10 cellular contexts compared by ENCODE assay signal in the genomic region with DNA sequence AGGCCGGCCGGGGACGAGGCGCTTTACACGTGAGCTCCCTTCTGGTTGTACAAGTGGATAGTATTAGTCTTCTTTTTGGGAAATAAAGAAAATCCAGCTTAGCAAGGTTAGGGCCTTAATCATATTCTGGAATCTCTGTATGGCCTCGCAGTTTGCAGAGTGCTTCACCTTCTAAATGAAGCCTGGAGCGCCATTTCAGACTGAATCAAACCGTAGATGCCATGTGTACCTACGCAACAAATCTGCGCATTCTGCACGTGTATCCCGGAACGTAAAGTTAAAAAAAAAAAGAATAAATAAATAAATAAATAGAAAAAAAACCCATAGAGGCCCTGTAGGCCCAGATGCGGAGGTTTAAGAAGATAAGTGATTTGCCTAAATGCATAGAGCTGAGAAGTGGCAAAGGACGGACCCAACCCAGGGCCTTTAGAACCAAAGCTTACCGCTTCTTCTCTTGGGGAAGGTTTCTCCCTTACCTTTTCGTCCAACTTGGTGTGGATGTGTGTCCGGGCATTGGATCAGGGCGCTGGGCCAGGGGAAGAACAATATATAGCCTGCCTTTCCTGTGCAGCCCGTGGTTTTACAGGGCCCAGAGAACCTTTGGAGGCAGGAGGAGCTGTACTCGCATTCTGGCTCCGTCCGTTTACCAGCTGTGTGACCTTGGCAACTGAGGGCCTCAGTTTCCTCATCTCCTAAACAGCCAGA. TPM values are rescaled to one million over a fixed set of nuclear protein-coding genes. Genes with fewer than 3 reads are reported as not detected.
DNase-seq lines count a peak whose midpoint lies in the region; ATAC-seq and TF ChIP-seq lines count a peak whose summit lies in the region.
"Had no signal": no experiment of that assay in that cellular context is flagged by ENCODE, and none has a peak within 500 bp of the region (broad histone marks: within the 10 kb centered on the region; RNA-seq: fewer than 3 reads in every experiment).

No MANE protein-coding gene starts in this region.

- CTCF ChIA-PET in RWPE1 (lab: Yijun Ruan, JAX): interaction anchor here (0.6 to 1.2 kb wide), 8 partner anchors 22 to 739 kb away, joined by 3 to 9 read pairs (median 3); no protein-coding TSS in a partner anchor
- CTCF ChIA-PET in CD8-positive, alpha-beta T cell (lab: Charles Lee): no interaction called here

- intact Hi-C loops in CD14-positive monocyte (cut with micrococcal nuclease) (no loop called here), mucosa of descending colon (cut with DNase I, micrococcal nuclease) (no loop called here)
- intact Hi-C loops in CD8-positive, alpha-beta T cell (cut with DNase I, micrococcal nuclease): no loop called here

- no peaks in the 10 kb centered on the region for H3K79me2 ChIP-seq in parathyroid adenoma

- H3K4me1 ChIP-seq in parathyroid adenoma (no peaks in the 10 kb centered on the region), mucosa of descending colon (ENCODE audit: low read depth) (peaks cover 12% of the 10 kb centered on the region)
- no peaks in the 10 kb centered on the region for H3K4me1 ChIP-seq in CD8-positive, alpha-beta T cell (ENCODE audit: insufficient read depth, low read length)

- ATAC-seq in CD8-positive, alpha-beta T cell: no peak
- ATAC-seq in mucosa of descending colon: no peak

- no peak overlapping the region for H3K27ac Mint-ChIP-seq in CD14-positive monocyte
- H3K27ac Mint-ChIP-seq in CD8-positive, alpha-beta T cell: no peak overlapping the region
- H3K27ac Mint-ChIP-seq: natural killer cell treated with Interleukin-12 subunit alpha and Interleukin-12 subunit beta and Interleukin-15 and Interleukin-18, amount 100 ng/mL, for 72 hours had no signal

- H3K36me3 ChIP-seq in parathyroid adenoma (ENCODE audit: control insufficient read depth, insufficient read depth, low read length): no peaks in the 10 kb centered on the region
- H3K36me3 ChIP-seq in CD8-positive, alpha-beta T cell (ENCODE audit: insufficient read depth, low read length): no peaks in the 10 kb centered on the region
- no peaks in the 10 kb centered on the region for H3K36me3 ChIP-seq in mucosa of descending colon (ENCODE audit: low read depth)

- POLR2A ChIA-PET in RWPE1 (lab: Yijun Ruan, JAX; ENCODE audit: low non-redundant PET): no interaction called here
- POLR2A ChIA-PET in CD8-positive, alpha-beta T cell (lab: Charles Lee): no interaction called here

- H3K4me3 ChIP-seq in fibroblast of pulmonary artery (replicated peaks; ENCODE audit: low read depth, low read length) (peak overlapping the region; percentile 65), parathyroid adenoma (ENCODE audit: low read depth, low read length) (peak overlapping the region; percentile 54), mucosa of descending colon (no peak overlapping the region)
- H3K4me3 ChIP-seq in CD8-positive, alpha-beta T cell (ENCODE audit: low read depth, low read length): no peak overlapping the region

- H3K36me3 Mint-ChIP-seq in CD14-positive monocyte: peaks cover 0 to 3% of the 10 kb centered on the region in 2 donors
- H3K36me3 Mint-ChIP-seq in CD8-positive, alpha-beta T cell: no peaks in the 10 kb centered on the region

- no peaks in the 10 kb centered on the region for H3K9me3 ChIP-seq in parathyroid adenoma (ENCODE audit: control insufficient read depth, low read length)
- H3K9me3 ChIP-seq in CD8-positive, alpha-beta T cell (ENCODE audit: low read length): no peaks in the 10 kb centered on the region
- no peaks in the 10 kb centered on the region for H3K9me3 ChIP-seq in mucosa of descending colon

- no peak overlapping the region for H3K9ac ChIP-seq in parathyroid adenoma

- peaks cover 15% of the 10 kb centered on the region for H3K4me1 Mint-ChIP-seq in CD14-positive monocyte
- peaks cover 10% of the 10 kb centered on the region for H3K4me1 Mint-ChIP-seq in CD8-positive, alpha-beta T cell (ENCODE audit: low read depth)

- H3K4me3 Mint-ChIP-seq in CD14-positive monocyte: peak overlapping the region; percentile 73 to 82
- H3K4me3 Mint-ChIP-seq in CD8-positive, alpha-beta T cell: no peak overlapping the region
- H3K4me3 Mint-ChIP-seq: natural killer cell treated with Interleukin-12 subunit alpha and Interleukin-12 subunit beta and Interleukin-15 and Interleukin-18, amount 100 ng/mL, for 72 hours had no signal

- DNase-seq in CD14-positive monocyte (ENCODE audit: low spot score) (no peak), RWPE1 (ENCODE audit: low spot score) (no peak), fibroblast of pulmonary artery (ENCODE audit: low read depth) (no peak), NCI-H2029 (lab: John Stamatoyannopoulos, UW) (no peak), mucosa of descending colon (no peak), medulla oblongata (ENCODE audit: extremely low spot score) (no peak)
- no peak for DNase-seq in CD8-positive, alpha-beta T cell

- peak overlapping the region; percentile 87 for H3K4me2 ChIP-seq in parathyroid adenoma (ENCODE audit: low read length)

- H2AFZ ChIP-seq in parathyroid adenoma: peak overlapping the region; percentile 94

- no peak for TF ChIP-seq CTCF in CD14-positive monocyte (IDR thresholded peaks at IDR 0.05)
- TF ChIP-seq CTCF in RWPE1 (conservative IDR thresholded peaks at IDR 0.05; ENCODE audit: low read depth): peak; percentile 12
- no peak for TF ChIP-seq CTCF in fibroblast of pulmonary artery (IDR thresholded peaks at IDR 0.05; ENCODE audit: low read length, missing control alignments)
- no peak for TF ChIP-seq CTCF in parathyroid adenoma (IDR thresholded peaks at IDR 0.05)
- no peak for TF ChIP-seq CTCF in CD8-positive, alpha-beta T cell (IDR thresholded peaks at IDR 0.05)
- no peak for TF ChIP-seq CTCF in mucosa of descending colon (IDR thresholded peaks at IDR 0.05)

- H3K27me3 Mint-ChIP-seq in CD14-positive monocyte (ENCODE audit: low read depth in 3 of 3): peaks cover 38 to 56% (median 44%) of the 10 kb centered on the region in 3 donors
- H3K27me3 Mint-ChIP-seq in CD8-positive, alpha-beta T cell (ENCODE audit: low read depth): peaks cover 45% of the 10 kb centered on the region

- H3K9me3 Mint-ChIP-seq in CD14-positive monocyte: peaks cover 0 to 5% (median 2%) of the 10 kb centered on the region in 7 donors
- no peaks in the 10 kb centered on the region for H3K9me3 Mint-ChIP-seq in CD8-positive, alpha-beta T cell
- H3K9me3 Mint-ChIP-seq: natural killer cell treated with Interleukin-12 subunit alpha and Interleukin-12 subunit beta and Interleukin-15 and Interleukin-18, amount 100 ng/mL, for 72 hours had no signal

- H3K27ac ChIP-seq in RWPE1 (peak overlapping the region; percentile 75), parathyroid adenoma (no peak overlapping the region)
- no peak overlapping the region for H3K27ac ChIP-seq in CD8-positive, alpha-beta T cell (ENCODE audit: low read depth, low read length)

- no peaks in the 10 kb centered on the region for H3K27me3 ChIP-seq in parathyroid adenoma (ENCODE audit: control insufficient read depth, insufficient read depth, low read length)
- peaks cover 9% of the 10 kb centered on the region for H3K27me3 ChIP-seq in CD8-positive, alpha-beta T cell (ENCODE audit: insufficient read depth, low read length)

RNA-seq across cellular contexts. Expression of a gene that starts 0.5 kb away (rescaled TPM):
- polyA plus RNA-seq in CD14-positive monocyte: under 1 TPM; 0.27 to 0.31 TPM
- not detected for total RNA-seq in CD8-positive, alpha-beta T cell
- 10 to 100 TPM; 16.1 to 51.1 (median 44.1) TPM for total RNA-seq in mucosa of descending colon
- total RNA-seq: natural killer cell treated with Interleukin-12 subunit alpha and Interleukin-12 subunit beta and Interleukin-15 and Interleukin-18, amount 100 ng/mL, for 72 hours; T-helper 2 cell treated with Interferon-gamma antibody and Interleukin-4, amounts not matched to agents 100 ng/mL and 5 ng/mL, for 36 hours had no signal

Comparison
In these comparisons a context has a peak if more than half of its experiments do, and no peak if none do; other contexts are left out.
1. H3K4me3 ChIP-seq: peak in fibroblast of pulmonary artery (single experiment) and parathyroid adenoma (single experiment); none in CD8-positive, alpha-beta T cell (single experiment) and mucosa of descending colon (single experiment).
2. RNA of a gene that starts 0.5 kb away (total RNA-seq): 16.1 to 51.1 TPM in mucosa of descending colon; not detected in CD8-positive, alpha-beta T cell; every median in the first group is over 10 times any median in the second.